Comparison of ENCODE assay signal across 21 cellular contexts in genomic region chr7:156158693-156159092, GRCh38.
"Had no signal": no experiment of that assay in that cellular context is flagged by ENCODE, and none has a peak within 500 bp of the region (broad histone marks: within the 10 kb centered on the region; RNA-seq: fewer than 3 reads in every experiment).

No MANE protein-coding gene starts in this region.

- H3K4me1 ChIP-seq: colonic mucosa, esophagus muscularis mucosa, foreskin keratinocyte, gastroesophageal sphincter, heart left ventricle, left lung, lower lobe of right lung had no signal

- H3K27ac ChIP-seq: colonic mucosa, dorsolateral prefrontal cortex, esophagus muscularis mucosa, foreskin keratinocyte, gastroesophageal sphincter, heart left ventricle, hepatocyte, left lung, lower lobe of right lung had no signal

- H3K27ac Mint-ChIP-seq: immature natural killer cell, mesothelial cell of epicardium had no signal

- H3K4me3 Mint-ChIP-seq: immature natural killer cell, mesothelial cell of epicardium had no signal

- DNase-seq: colonic mucosa; dermis blood vessel endothelial cell; dorsolateral prefrontal cortex; effector CD4-positive, alpha-beta T cell; effector memory CD4-positive, alpha-beta T cell; foreskin keratinocyte; heart left ventricle; hypothalamus; immature natural killer cell; kidney; kidney glomerular epithelial cell; left colon; left lung; left ventricle myocardium superior; lower lobe of right lung; mesenchymal stem cell; mucosa of descending colon had no signal

- H3K9me3 ChIP-seq: colonic mucosa, esophagus muscularis mucosa, gastroesophageal sphincter, heart left ventricle, left lung, lower lobe of right lung, mucosa of descending colon had no signal

- H3K36me3 ChIP-seq: colonic mucosa, esophagus muscularis mucosa, gastroesophageal sphincter, heart left ventricle, left lung, lower lobe of right lung had no signal

- H3K4me1 Mint-ChIP-seq: immature natural killer cell had no signal

- H3K27me3 ChIP-seq: foreskin keratinocyte, left lung had no signal

- H3K36me3 Mint-ChIP-seq: immature natural killer cell, mesothelial cell of epicardium had no signal

- H3K4me3 ChIP-seq: colonic mucosa, dorsolateral prefrontal cortex, esophagus muscularis mucosa, gastroesophageal sphincter, heart left ventricle, hepatocyte, left lung, lower lobe of right lung, mucosa of descending colon had no signal

- H3K9me3 Mint-ChIP-seq: mesothelial cell of epicardium had no signal

- ATAC-seq: foreskin keratinocyte, gastroesophageal sphincter, heart left ventricle, left colon, left lung, left ventricle myocardium superior, lower lobe of right lung, mucosa of descending colon had no signal
